In genomic region chr10:7411671-7412481, GRCh38 we compare ENCODE assay signal across 9 cellular contexts. TPM values are rescaled to one million over a fixed set of nuclear protein-coding genes. Genes with fewer than 3 reads are reported as not detected.
DNase-seq lines count a peak whose midpoint lies in the region; ATAC-seq and TF ChIP-seq lines count a peak whose summit lies in the region.
"Had no signal": no experiment of that assay in that cellular context is flagged by ENCODE, and none has a peak within 500 bp of the region (broad histone marks: within the 10 kb centered on the region; RNA-seq: fewer than 3 reads in every experiment).

No MANE protein-coding gene starts in this region.

- no peak overlapping the region for H3K27ac ChIP-seq in ectodermal cell (ENCODE audit: insufficient read depth, low read depth, low read length, poor library complexity, severe bottlenecking)
- H3K27ac ChIP-seq in neuronal stem cell (replicated peaks; ENCODE audit: low read length), result no peak overlapping the region

- H4K91ac ChIP-seq in neuronal stem cell (ENCODE audit: low read depth, low read length, poor library complexity), result no peak overlapping the region

- H3K27ac Mint-ChIP-seq in T-helper 1 cell treated with Interleukin-12 subunit alpha and Interleukin-12 subunit beta and Interleukin-4 antibody, amounts not matched to agents 30 μg/mL and 1 μg/mL, for 36 hours, result no peak overlapping the region

- peak overlapping the region; percentile 57 for H3K9ac ChIP-seq in neuronal stem cell (ENCODE audit: low read depth, low read length, poor library complexity)

- H3K4me1 Mint-ChIP-seq in T-helper 1 cell treated with Interleukin-12 subunit alpha and Interleukin-12 subunit beta and Interleukin-4 antibody, amounts not matched to agents 30 μg/mL and 1 μg/mL, for 36 hours (ENCODE audit: low read depth), result peaks cover 32% of the 10 kb centered on the region

- 1 to 2% methylated on average over 59 of the region's 59 CpGs for WGBS in ectodermal cell, 2 experiments
- WGBS in neuronal stem cell (ENCODE audit: extremely low coverage in 2 of 2, insufficient read length in 2 of 2, insufficient replicate concordance in 1 of 2), 2 donors, result no CpG with 5 or more reads among the region's 59 CpGs

- H3K79me1 ChIP-seq in neuronal stem cell (ENCODE audit: low read depth, low read length), result peaks cover 5% of the 10 kb centered on the region

- TF ChIP-seq CTCF in BE2C (IDR thresholded peaks at IDR 0.05; ENCODE audit: low read depth, low read length), result no peak

- no peak for ATAC-seq in sciatic nerve
- no peak for ATAC-seq in GM21737 (IDR thresholded peaks at IDR 0.05; ENCODE audit: unreplicated experiment)

- H3K4me3 ChIP-seq in BE2C (ENCODE audit: low read depth, low read length) (peak overlapping the region; percentile 91), ectodermal cell (ENCODE audit: insufficient read depth, low read depth, low read length) (peak overlapping the region; percentile 65), neuronal stem cell (ENCODE audit: low read length in 2 of 2) (peak overlapping the region in 1 of 2 donors; percentile 75)

- H3K36me3 Mint-ChIP-seq in T-helper 1 cell treated with Interleukin-12 subunit alpha and Interleukin-12 subunit beta and Interleukin-4 antibody, amounts not matched to agents 30 μg/mL and 1 μg/mL, for 36 hours (ENCODE audit: low read depth), result peaks cover 6% of the 10 kb centered on the region

- H3K4me3 Mint-ChIP-seq in T-helper 1 cell treated with Interleukin-12 subunit alpha and Interleukin-12 subunit beta and Interleukin-4 antibody, amounts not matched to agents 30 μg/mL and 1 μg/mL, for 36 hours, result peak overlapping the region; percentile 99

- H4K8ac ChIP-seq in neuronal stem cell (ENCODE audit: low read depth, low read length), result no peak overlapping the region

- H3K36me3 ChIP-seq in BE2C, result no peaks in the 10 kb centered on the region
- no peaks in the 10 kb centered on the region for H3K36me3 ChIP-seq in ectodermal cell (ENCODE audit: control insufficient read depth, insufficient read depth, low read length)
- no peaks in the 10 kb centered on the region for H3K36me3 ChIP-seq in neuronal stem cell (replicated peaks in 1 of 2; ENCODE audit: control insufficient read depth in 2 of 2, insufficient read depth in 2 of 2, low read length in 2 of 2)

- H3K4ac ChIP-seq in neuronal stem cell (ENCODE audit: low read length), result no peak overlapping the region

- peak overlapping the region; percentile 62 for H2AK5ac ChIP-seq in neuronal stem cell (ENCODE audit: low read depth, low read length)

- no peak overlapping the region for H3K14ac ChIP-seq in neuronal stem cell (ENCODE audit: low read length)

- peak overlapping the region; percentile 34 for H2BK12ac ChIP-seq in neuronal stem cell (ENCODE audit: low read length)

- H3K27me3 Mint-ChIP-seq in T-helper 1 cell treated with Interleukin-12 subunit alpha and Interleukin-12 subunit beta and Interleukin-4 antibody, amounts not matched to agents 30 μg/mL and 1 μg/mL, for 36 hours (ENCODE audit: low read depth), result peaks cover 31% of the 10 kb centered on the region

- no peaks in the 10 kb centered on the region; the same call in 1 of the 2 replicates for H3K4me1 ChIP-seq in BE2C
- H3K4me1 ChIP-seq in ectodermal cell (ENCODE audit: control insufficient read depth, insufficient read depth, low read length), result peaks cover 4% of the 10 kb centered on the region
- peaks cover 9 to 22% of the 10 kb centered on the region in 2 donors for H3K4me1 ChIP-seq in neuronal stem cell (ENCODE audit: control insufficient read depth in 2 of 2, insufficient read depth in 1 of 2, low read depth in 1 of 2, low read length in 2 of 2)

- H3K23ac ChIP-seq in neuronal stem cell (ENCODE audit: low read depth, low read length, poor library complexity), result peak overlapping the region; percentile 90

- no peaks in the 10 kb centered on the region for H3K9me3 Mint-ChIP-seq in T-helper 1 cell treated with Interleukin-12 subunit alpha and Interleukin-12 subunit beta and Interleukin-4 antibody, amounts not matched to agents 30 μg/mL and 1 μg/mL, for 36 hours

- peak overlapping the region; percentile 94 for H3K18ac ChIP-seq in neuronal stem cell (ENCODE audit: low read length)

- peak overlapping the region; percentile 96 for H2AFZ ChIP-seq in neuronal stem cell (ENCODE audit: low read length)

- H3K27me3 ChIP-seq in BE2C, result peaks cover 26% of the 10 kb centered on the region
- peaks cover 82% of the 10 kb centered on the region for H3K27me3 ChIP-seq in ectodermal cell (ENCODE audit: control insufficient read depth, insufficient read depth, low read length, poor library complexity, severe bottlenecking)
- peaks cover 19 to 76% (median 60%) of the 10 kb centered on the region in 3 experiments for H3K27me3 ChIP-seq in neuronal stem cell (ENCODE audit: control insufficient read depth in 3 of 3, insufficient read depth in 3 of 3, low read depth in 1 of 3, low read length in 3 of 3)

- DNase-seq in BE2C (peak; percentile 15), neuronal stem cell (ENCODE audit: low spot score) (no peak), occipital lobe (lab: John Stamatoyannopoulos, UW) (no peak), sciatic nerve (ENCODE audit: low spot score) (no peak), UCSD-AML1 (lab: John Stamatoyannopoulos, UW; ENCODE audit: unreplicated experiment) (no peak)
- DNase-seq: DMS153 had no signal

- peak overlapping the region; percentile 72 for H2BK15ac ChIP-seq in neuronal stem cell (ENCODE audit: low read length)

- peak overlapping the region; percentile 93 for H3K4me2 ChIP-seq in neuronal stem cell (ENCODE audit: insufficient read depth, low read length, poor library complexity, severe bottlenecking)

- H3K9me3 ChIP-seq in BE2C, result no peaks in the 10 kb centered on the region
- no peaks in the 10 kb centered on the region for H3K9me3 ChIP-seq in ectodermal cell (ENCODE audit: control insufficient read depth, low read length)
- peaks cover 0 to 8% of the 10 kb centered on the region in 2 donors for H3K9me3 ChIP-seq in neuronal stem cell (replicated peaks in 1 of 2; ENCODE audit: control insufficient read depth in 2 of 2, insufficient read depth in 1 of 2, low read depth in 1 of 2, low read length in 2 of 2)

- H2BK5ac ChIP-seq in neuronal stem cell (ENCODE audit: low read length), result peak overlapping the region; percentile 13

- intact Hi-C loops in sciatic nerve (cut with DNase I), result loop anchor here (10.0 kb wide), 2 partner anchors 137 to 497 kb away; no protein-coding TSS in a partner anchor

- peak overlapping the region; percentile 76 for H2BK120ac ChIP-seq in neuronal stem cell (ENCODE audit: low read depth, low read length)

RNA-seq across cellular contexts. Expression of gene SFMBT2, which starts 1.0 kb away (rescaled TPM):
- 14.7 TPM for polyA plus RNA-seq in BE2C (2012; ENCODE audit: insufficient read depth, insufficient read length, low read depth)
- 3.6 TPM for polyA plus RNA-seq in ectodermal cell (2013, experiment 1 of 4)
- 4.0 TPM for polyA plus RNA-seq in ectodermal cell (2013, experiment 2 of 4)
- 3.7 TPM for polyA plus RNA-seq in ectodermal cell (2013, experiment 3 of 4)
- polyA plus RNA-seq in ectodermal cell (2013, experiment 4 of 4), result 3.6 TPM
- 1.8 TPM for polyA plus RNA-seq in neuronal stem cell (2013, experiment 1 of 2)
- 1.7 TPM for polyA plus RNA-seq in neuronal stem cell (2013, experiment 2 of 2)
- total RNA-seq in occipital lobe (17.8 TPM), sciatic nerve (14.6 TPM)
